Comparison of ENCODE assay signal across 18 cellular contexts in the genomic region with DNA sequence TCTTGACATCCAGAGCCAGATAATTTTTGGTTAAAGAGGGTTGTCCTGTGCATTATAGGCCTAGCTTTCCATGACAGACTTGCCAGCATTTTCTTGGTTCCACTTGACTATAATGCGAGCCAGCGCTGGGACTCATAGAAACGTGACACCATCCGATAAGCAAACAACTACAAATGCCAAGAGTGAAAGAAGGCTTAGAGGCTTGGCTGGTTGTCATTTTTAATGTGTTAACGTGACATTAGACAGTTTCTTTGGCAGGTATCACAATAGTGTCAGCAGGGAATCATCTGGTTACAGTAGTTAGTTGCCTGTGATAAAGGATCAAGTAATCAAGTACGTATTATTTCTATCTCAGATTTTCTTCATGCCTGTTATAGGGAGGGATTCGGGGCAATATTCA. TPM values are rescaled to one million over a fixed set of nuclear protein-coding genes. Genes with fewer than 3 reads are reported as not detected.
A peak's percentile ranks its signal among the peaks of the same experiment; 100 is the strongest.
DNase-seq lines count a peak whose midpoint lies in the region; ATAC-seq, FAIRE-seq and TF ChIP-seq lines count a peak whose summit lies in the region.
"Had no signal": no experiment of that assay in that cellular context is flagged by ENCODE, and none has a peak within 500 bp of the region (broad histone marks: within the 10 kb centered on the region; RNA-seq: fewer than 3 reads in every experiment).

No MANE protein-coding gene starts in this region.

- no peak overlapping the region for H3K4me3 Mint-ChIP-seq in CD8-positive, alpha-beta memory T cell
- H3K4me3 Mint-ChIP-seq: activated B cell treated with CpG ODN at 0.5 μM for 24 hours; naive thymus-derived CD4-positive, alpha-beta T cell; T-cell had no signal

- H3K9me3 ChIP-seq in left ventricle myocardium inferior (replicated peaks) (no peaks in the 10 kb centered on the region), kidney (ENCODE audit: control insufficient read depth in 1 of 2, low read length in 2 of 2) (no peaks in the 10 kb centered on the region)
- no peaks in the 10 kb centered on the region for H3K9me3 ChIP-seq in CD8-positive, alpha-beta memory T cell (ENCODE audit: low read length)

- ATAC-seq in GM18870 (IDR thresholded peaks at IDR 0.05; ENCODE audit: unreplicated experiment): no peak
- ATAC-seq: left colon; naive thymus-derived CD4-positive, alpha-beta T cell; T-cell had no signal

- no peaks in the 10 kb centered on the region for H3K36me3 ChIP-seq in left ventricle myocardium inferior
- H3K36me3 ChIP-seq in CD8-positive, alpha-beta memory T cell (ENCODE audit: insufficient read depth, low read length): no peaks in the 10 kb centered on the region
- no peaks in the 10 kb centered on the region for H3K36me3 ChIP-seq in kidney (ENCODE audit: control insufficient read depth in 1 of 2, insufficient read depth in 2 of 2, low read length in 2 of 2)

- H3K27me3 ChIP-seq in left ventricle myocardium inferior (ENCODE audit: low read depth): no peaks in the 10 kb centered on the region
- no peaks in the 10 kb centered on the region for H3K27me3 ChIP-seq in CD8-positive, alpha-beta memory T cell (ENCODE audit: insufficient read depth, low read length, poor library complexity, severe bottlenecking)
- H3K27me3 ChIP-seq: dorsolateral prefrontal cortex had no signal

- TF ChIP-seq CTCF in left ventricle myocardium inferior (IDR thresholded peaks at IDR 0.05; ENCODE audit: borderline replicate concordance) (no peak), kidney (IDR thresholded peaks at IDR 0.05; ENCODE audit: borderline replicate concordance, extremely low read depth, insufficient read depth) (no peak)

- no peak for FAIRE-seq in kidney (lab: Jason Lieb, UNC)

- peaks cover 4 to 22% of the 10 kb centered on the region in 2 donors for H3K27me3 Mint-ChIP-seq in CD8-positive, alpha-beta memory T cell

- H3K4me3 ChIP-seq in left ventricle myocardium inferior: no peak overlapping the region
- H3K4me3 ChIP-seq in CD8-positive, alpha-beta memory T cell (ENCODE audit: low read length): no peak overlapping the region
- H3K4me3 ChIP-seq in kidney (ENCODE audit: low read length in 2 of 2): no peak overlapping the region
- H3K4me3 ChIP-seq: dorsolateral prefrontal cortex had no signal

- peaks cover 21% of the 10 kb centered on the region for H3K4me1 ChIP-seq in left ventricle myocardium inferior
- H3K4me1 ChIP-seq in CD8-positive, alpha-beta memory T cell (ENCODE audit: insufficient read depth, low read length): no peaks in the 10 kb centered on the region
- no peaks in the 10 kb centered on the region for H3K4me1 ChIP-seq in kidney (ENCODE audit: control insufficient read depth in 1 of 2, insufficient read depth in 1 of 2, low read depth in 1 of 2, low read length in 2 of 2)

- H3K27ac ChIP-seq in left ventricle myocardium inferior (replicated peaks) (peak overlapping the region; percentile 77), kidney (ENCODE audit: low read depth in 2 of 2, low read length in 2 of 2) (no peak overlapping the region)
- no peak overlapping the region for H3K27ac ChIP-seq in CD8-positive, alpha-beta memory T cell (ENCODE audit: low read depth, low read length)
- H3K27ac ChIP-seq: dorsolateral prefrontal cortex, HL-60, KMS-11 had no signal

- H3K9me3 Mint-ChIP-seq in CD8-positive, alpha-beta memory T cell: no peaks in the 10 kb centered on the region
- H3K9me3 Mint-ChIP-seq: activated B cell treated with CpG ODN at 0.5 μM for 24 hours, T-cell had no signal

- H3K9ac ChIP-seq in kidney (ENCODE audit: low read length in 2 of 2): no peak overlapping the region
- H3K9ac ChIP-seq: KMS-11 had no signal

- H3K4me1 Mint-ChIP-seq in CD8-positive, alpha-beta memory T cell: no peaks in the 10 kb centered on the region
- H3K4me1 Mint-ChIP-seq: activated B cell treated with CpG ODN at 0.5 μM for 24 hours; naive thymus-derived CD4-positive, alpha-beta T cell; T-cell had no signal

- peak; percentile 15 for DNase-seq in COR-L47 (lab: John Stamatoyannopoulos, UW)
- DNase-seq in NCI-H128 (lab: John Stamatoyannopoulos, UW; ENCODE audit: unreplicated experiment): peak; percentile 41
- DNase-seq in NCI-H524 treated with DMSO at 0.1 percent for 48 hours (lab: John Stamatoyannopoulos, UW): peak; percentile 25
- peak; percentile 23 for DNase-seq in left ventricle myocardium inferior
- no peak for DNase-seq in CD8-positive, alpha-beta memory T cell
- no peak for DNase-seq in kidney
- DNase-seq in activated T-cell treated with anti-CD3 and anti-CD28 coated beads, Interleukin-2, amount 50 U/mL, for 48 hours: no peak
- DNase-seq: ACHN; activated B cell treated with CpG ODN at 0.5 μM for 24 hours; activated CD8-positive, alpha-beta memory T cell treated with anti-CD3 and anti-CD28 coated beads for 24 hours; dorsolateral prefrontal cortex; left colon; naive thymus-derived CD4-positive, alpha-beta T cell; NCI-H2227 treated with DMSO at 0.1 percent for 48 hours; T-cell had no signal

- H3K27ac Mint-ChIP-seq in CD8-positive, alpha-beta memory T cell: no peak overlapping the region
- H3K27ac Mint-ChIP-seq: activated B cell treated with CpG ODN at 0.5 μM for 24 hours; naive thymus-derived CD4-positive, alpha-beta T cell; T-cell had no signal

- H3K36me3 Mint-ChIP-seq in CD8-positive, alpha-beta memory T cell: no peaks in the 10 kb centered on the region
- H3K36me3 Mint-ChIP-seq: naive thymus-derived CD4-positive, alpha-beta T cell; T-cell had no signal

- POLR2A ChIA-PET in CD8-positive, alpha-beta memory T cell (lab: Charles Lee): no interaction called here

- CTCF ChIA-PET in CD8-positive, alpha-beta memory T cell (lab: Charles Lee): no interaction called here

- intact Hi-C loops in left ventricle myocardium inferior (cut with micrococcal nuclease) (no loop called here), kidney (cut with DNase I) (no loop called here)

RNA-seq across cellular contexts. Expression of a gene that starts 20.0 kb away (rescaled TPM):
- total RNA-seq in left ventricle myocardium inferior: 45.8 TPM
- total RNA-seq in CD8-positive, alpha-beta memory T cell: not detected
- not detected for polyA plus RNA-seq in CD8-positive, alpha-beta memory T cell
- 90.1 TPM for total RNA-seq in kidney
- polyA plus RNA-seq in kidney (ENCODE audit: insufficient read depth, low read depth, low replicate concordance): 8.5 TPM
- total RNA-seq: activated B cell treated with CpG ODN at 0.5 μM for 24 hours had no signal
- polyA plus RNA-seq: naive thymus-derived CD4-positive, alpha-beta T cell had no signal

Comparison
In these comparisons a context has a peak if more than half of its experiments do, and no peak if none do; other contexts are left out.
1. DNase-seq: peak in COR-L47 (single experiment), NCI-H128 (single experiment), NCI-H524 treated with DMSO at 0.1 percent for 48 hours (single experiment) and left ventricle myocardium inferior (single experiment); none in CD8-positive, alpha-beta memory T cell (0 of 5), kidney (single experiment) and activated T-cell treated with anti-CD3 and anti-CD28 coated beads, Interleukin-2, amount 50 U/mL, for 48 hours (0 of 2).
2. RNA of a gene that starts 20.0 kb away (total RNA-seq): 90.1 TPM in kidney (single experiment) and 45.8 TPM in left ventricle myocardium inferior (single experiment); not detected in CD8-positive, alpha-beta memory T cell; every median in the first group is over 10 times any median in the second.